8 cellular contexts compared by ENCODE assay signal in genomic region chr6:109690740-109691687, GRCh38. TPM values are rescaled to one million over a fixed set of nuclear protein-coding genes. Genes with fewer than 3 reads are reported as not detected.
DNase-seq lines count a peak whose midpoint lies in the region; ATAC-seq and TF ChIP-seq lines count a peak whose summit lies in the region.

TSS of gene AK9 (minus strand) at chr6:109691202. CDS start at chr6:109675745, 15,457 bp downstream.
TSS of gene FIG4 (plus strand) at chr6:109691296. CDS start at chr6:109691436, 140 bp downstream.

- intact Hi-C loops in adrenal gland (cut with DNase I): no loop called here
- intact Hi-C loops in left cardiac atrium (cut with DNase I): no loop called here
- intact Hi-C loops in posterior vena cava (cut with DNase I): no loop called here

- H3K36me3 ChIP-seq in adrenal gland (replicated peaks in 1 of 2): no peaks in the 10 kb centered on the region

- DNase-seq in NCI-H1417 treated with DMSO at 0.1 percent for 48 hours (lab: John Stamatoyannopoulos, UW) (peak; percentile 89), SW480 (ENCODE audit: low spot score) (peak; percentile 90), adrenal gland (peak; percentile 92 to 95 (median 93)), left cardiac atrium (peak; percentile 95), posterior vena cava (ENCODE audit: low spot score) (peak; percentile 98), ureter (ENCODE audit: low spot score) (peak; percentile 94)

- ATAC-seq in HG02798 (IDR thresholded peaks at IDR 0.05; ENCODE audit: poor library complexity, unreplicated experiment): peak; percentile 98
- ATAC-seq in left cardiac atrium: peak; percentile 100

- H3K27me3 ChIP-seq in adrenal gland: no peaks in the 10 kb centered on the region

- peaks cover 15 to 34% of the 10 kb centered on the region in 2 donors for H3K4me1 ChIP-seq in adrenal gland (replicated peaks in 1 of 2)

- H3K4me3 ChIP-seq in GM12875 (ENCODE audit: low read depth, low read length) (peak within 1 kb of the TSS; percentile 67), adrenal gland (peak within 1 kb of the TSS; percentile 25 to 95 (median 75))

- peak within 1 kb of the TSS; percentile 53 to 92 (median 84) for H3K27ac ChIP-seq in adrenal gland

- TF ChIP-seq POLR2A in adrenal gland (IDR thresholded peaks at IDR 0.05): peak in 1 of 2 donors; percentile 85

- WGBS in adrenal gland, 4 donors: 0 to 1% (median 1%) methylated on average over 29 to 48 of the region's 48 CpGs

- TF ChIP-seq CTCF in GM12875 (IDR thresholded peaks at IDR 0.05; ENCODE audit: borderline replicate concordance, insufficient read depth, low read depth, low read length) (peak; percentile 25; the same call in 1 of the 2 replicates), adrenal gland (IDR thresholded peaks at IDR 0.05) (peak in 3 of 6 experiments; percentile 11 to 15 (median 12))

- H3K9me3 ChIP-seq in adrenal gland (replicated peaks in 1 of 3): no peaks in the 10 kb centered on the region

RNA-seq across cellular contexts. Expression of gene AK9, which starts in this region (rescaled TPM):
- total RNA-seq in adrenal gland (1 to 10 TPM; 1.9 to 9.9 (median 4.4) TPM), left cardiac atrium (1 to 10 TPM; 7.6 to 9.8 TPM), posterior vena cava (1 to 10 TPM; 8.1 to 9.9 TPM), ureter (12.9 TPM)
- polyA plus RNA-seq in adrenal gland: 1 to 10 TPM; 2.9 to 8.0 (median 6.2) TPM

RNA-seq across cellular contexts. Expression of gene FIG4, which starts in this region (rescaled TPM):
- 10 to 100 TPM in 7 of 8 donors, 1 to 10 TPM in 1; 9.2 to 23.5 (median 17.8) TPM for total RNA-seq in adrenal gland
- polyA plus RNA-seq in adrenal gland: 10 to 100 TPM; 11.8 to 25.4 (median 13.6) TPM
- 10 to 100 TPM in 1 of 2 donors, 1 to 10 TPM in 1; 8.2 to 11.1 TPM for total RNA-seq in left cardiac atrium
- 10 to 100 TPM; 20.9 to 23.9 TPM for total RNA-seq in posterior vena cava
- 22.7 TPM for total RNA-seq in ureter

Comparison
In these comparisons a context has a peak if more than half of its experiments do, and no peak if none do; other contexts are left out.
1. Peak in every context shown above with its lines: DNase-seq, ATAC-seq, H3K4me3 ChIP-seq and H3K27ac ChIP-seq.